Comparison of ENCODE assay signal across 1 cellular context in genomic region chr20:18496740-18497592, GRCh38.
TF ChIP-seq lines count a peak whose summit lies in the region.

TSS of gene RBBP9 (minus strand) at chr20:18497225. CDS start at chr20:18497167, 58 bp downstream.

TF ChIP-seq in GM12878, 131 proteins besides CTCF, POLR2A, EP300 and RAD21 (continued from another document and continues in another):
- no peak for TF ChIP-seq E4F1 (IDR thresholded peaks at IDR 0.05; ENCODE audit: borderline replicate concordance, partially characterized antibody)
- 0 out of 2 replicates have a peak, but pooled peaks have one; percentile 51 for TF ChIP-seq BACH1 (IDR thresholded peaks at IDR 0.05; ENCODE audit: borderline replicate concordance)
- TF ChIP-seq, protein P1, sequence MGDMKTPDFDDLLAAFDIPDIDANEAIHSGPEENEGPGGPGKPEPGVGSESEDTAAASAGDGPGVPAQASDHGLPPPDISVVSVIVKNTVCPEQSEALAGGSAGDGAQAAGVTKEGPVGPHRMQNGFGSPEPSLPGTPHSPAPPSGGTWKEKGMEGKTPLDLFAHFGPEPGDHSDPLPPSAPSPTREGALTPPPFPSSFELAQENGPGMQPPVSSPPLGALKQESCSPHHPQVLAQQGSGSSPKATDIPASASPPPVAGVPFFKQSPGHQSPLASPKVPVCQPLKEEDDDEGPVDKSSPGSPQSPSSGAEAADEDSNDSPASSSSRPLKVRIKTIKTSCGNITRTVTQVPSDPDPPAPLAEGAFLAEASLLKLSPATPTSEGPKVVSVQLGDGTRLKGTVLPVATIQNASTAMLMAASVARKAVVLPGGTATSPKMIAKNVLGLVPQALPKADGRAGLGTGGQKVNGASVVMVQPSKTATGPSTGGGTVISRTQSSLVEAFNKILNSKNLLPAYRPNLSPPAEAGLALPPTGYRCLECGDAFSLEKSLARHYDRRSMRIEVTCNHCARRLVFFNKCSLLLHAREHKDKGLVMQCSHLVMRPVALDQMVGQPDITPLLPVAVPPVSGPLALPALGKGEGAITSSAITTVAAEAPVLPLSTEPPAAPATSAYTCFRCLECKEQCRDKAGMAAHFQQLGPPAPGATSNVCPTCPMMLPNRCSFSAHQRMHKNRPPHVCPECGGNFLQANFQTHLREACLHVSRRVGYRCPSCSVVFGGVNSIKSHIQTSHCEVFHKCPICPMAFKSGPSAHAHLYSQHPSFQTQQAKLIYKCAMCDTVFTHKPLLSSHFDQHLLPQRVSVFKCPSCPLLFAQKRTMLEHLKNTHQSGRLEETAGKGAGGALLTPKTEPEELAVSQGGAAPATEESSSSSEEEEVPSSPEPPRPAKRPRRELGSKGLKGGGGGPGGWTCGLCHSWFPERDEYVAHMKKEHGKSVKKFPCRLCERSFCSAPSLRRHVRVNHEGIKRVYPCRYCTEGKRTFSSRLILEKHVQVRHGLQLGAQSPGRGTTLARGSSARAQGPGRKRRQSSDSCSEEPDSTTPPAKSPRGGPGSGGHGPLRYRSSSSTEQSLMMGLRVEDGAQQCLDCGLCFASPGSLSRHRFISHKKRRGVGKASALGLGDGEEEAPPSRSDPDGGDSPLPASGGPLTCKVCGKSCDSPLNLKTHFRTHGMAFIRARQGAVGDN (IDR thresholded peaks at IDR 0.05) = peak; percentile 19; the same call in 1 of the 2 replicates
- peak; percentile 76 for TF ChIP-seq RELB (IDR thresholded peaks at IDR 0.05; ENCODE audit: low read depth)
- peak; percentile 50; the same call in 1 of the 2 replicates for TF ChIP-seq CREM (IDR thresholded peaks at IDR 0.05; ENCODE audit: low read depth)
- TF ChIP-seq NBN (IDR thresholded peaks at IDR 0.05) = peak; percentile 70; the same call in 1 of the 2 replicates
- TF ChIP-seq, protein P2, sequence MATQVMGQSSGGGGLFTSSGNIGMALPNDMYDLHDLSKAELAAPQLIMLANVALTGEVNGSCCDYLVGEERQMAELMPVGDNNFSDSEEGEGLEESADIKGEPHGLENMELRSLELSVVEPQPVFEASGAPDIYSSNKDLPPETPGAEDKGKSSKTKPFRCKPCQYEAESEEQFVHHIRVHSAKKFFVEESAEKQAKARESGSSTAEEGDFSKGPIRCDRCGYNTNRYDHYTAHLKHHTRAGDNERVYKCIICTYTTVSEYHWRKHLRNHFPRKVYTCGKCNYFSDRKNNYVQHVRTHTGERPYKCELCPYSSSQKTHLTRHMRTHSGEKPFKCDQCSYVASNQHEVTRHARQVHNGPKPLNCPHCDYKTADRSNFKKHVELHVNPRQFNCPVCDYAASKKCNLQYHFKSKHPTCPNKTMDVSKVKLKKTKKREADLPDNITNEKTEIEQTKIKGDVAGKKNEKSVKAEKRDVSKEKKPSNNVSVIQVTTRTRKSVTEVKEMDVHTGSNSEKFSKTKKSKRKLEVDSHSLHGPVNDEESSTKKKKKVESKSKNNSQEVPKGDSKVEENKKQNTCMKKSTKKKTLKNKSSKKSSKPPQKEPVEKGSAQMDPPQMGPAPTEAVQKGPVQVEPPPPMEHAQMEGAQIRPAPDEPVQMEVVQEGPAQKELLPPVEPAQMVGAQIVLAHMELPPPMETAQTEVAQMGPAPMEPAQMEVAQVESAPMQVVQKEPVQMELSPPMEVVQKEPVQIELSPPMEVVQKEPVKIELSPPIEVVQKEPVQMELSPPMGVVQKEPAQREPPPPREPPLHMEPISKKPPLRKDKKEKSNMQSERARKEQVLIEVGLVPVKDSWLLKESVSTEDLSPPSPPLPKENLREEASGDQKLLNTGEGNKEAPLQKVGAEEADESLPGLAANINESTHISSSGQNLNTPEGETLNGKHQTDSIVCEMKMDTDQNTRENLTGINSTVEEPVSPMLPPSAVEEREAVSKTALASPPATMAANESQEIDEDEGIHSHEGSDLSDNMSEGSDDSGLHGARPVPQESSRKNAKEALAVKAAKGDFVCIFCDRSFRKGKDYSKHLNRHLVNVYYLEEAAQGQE (IDR thresholded peaks at IDR 0.05; ENCODE audit: low read depth, low read length) = no peak
- TF ChIP-seq BCL11A (IDR thresholded peaks at IDR 0.05; ENCODE audit: low read depth, low read length) = no peak
- no peak for TF ChIP-seq CEBPB (IDR thresholded peaks at IDR 0.05; ENCODE audit: borderline replicate concordance in 1 of 2, low read depth in 2 of 2, low read length in 2 of 2)
- TF ChIP-seq SMARCA5 (IDR thresholded peaks at IDR 0.05) = 0 out of 2 replicates have a peak, but pooled peaks have one; percentile 41
- TF ChIP-seq, protein P3, sequence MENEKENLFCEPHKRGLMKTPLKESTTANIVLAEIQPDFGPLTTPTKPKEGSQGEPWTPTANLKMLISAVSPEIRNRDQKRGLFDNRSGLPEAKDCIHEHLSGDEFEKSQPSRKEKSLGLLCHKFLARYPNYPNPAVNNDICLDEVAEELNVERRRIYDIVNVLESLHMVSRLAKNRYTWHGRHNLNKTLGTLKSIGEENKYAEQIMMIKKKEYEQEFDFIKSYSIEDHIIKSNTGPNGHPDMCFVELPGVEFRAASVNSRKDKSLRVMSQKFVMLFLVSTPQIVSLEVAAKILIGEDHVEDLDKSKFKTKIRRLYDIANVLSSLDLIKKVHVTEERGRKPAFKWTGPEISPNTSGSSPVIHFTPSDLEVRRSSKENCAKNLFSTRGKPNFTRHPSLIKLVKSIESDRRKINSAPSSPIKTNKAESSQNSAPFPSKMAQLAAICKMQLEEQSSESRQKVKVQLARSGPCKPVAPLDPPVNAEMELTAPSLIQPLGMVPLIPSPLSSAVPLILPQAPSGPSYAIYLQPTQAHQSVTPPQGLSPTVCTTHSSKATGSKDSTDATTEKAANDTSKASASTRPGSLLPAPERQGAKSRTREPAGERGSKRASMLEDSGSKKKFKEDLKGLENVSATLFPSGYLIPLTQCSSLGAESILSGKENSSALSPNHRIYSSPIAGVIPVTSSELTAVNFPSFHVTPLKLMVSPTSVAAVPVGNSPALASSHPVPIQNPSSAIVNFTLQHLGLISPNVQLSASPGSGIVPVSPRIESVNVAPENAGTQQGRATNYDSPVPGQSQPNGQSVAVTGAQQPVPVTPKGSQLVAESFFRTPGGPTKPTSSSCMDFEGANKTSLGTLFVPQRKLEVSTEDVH (IDR thresholded peaks at IDR 0.05; ENCODE audit: low read depth, partially characterized antibody) = no peak
- no peak for TF ChIP-seq JUNB (IDR thresholded peaks at IDR 0.05)
- TF ChIP-seq TBL1XR1 (IDR thresholded peaks at IDR 0.05; ENCODE audit: low read depth, low read length) = no peak
- TF ChIP-seq NKRF (conservative IDR thresholded peaks at IDR 0.05) = no peak; the same call in none of the 2 replicates
- no peak for TF ChIP-seq RCOR1 (conservative IDR thresholded peaks at IDR 0.05; ENCODE audit: low read depth, low read length)
- TF ChIP-seq ZSCAN29 (IDR thresholded peaks at IDR 0.05) = no peak
- TF ChIP-seq HDAC2 (IDR thresholded peaks at IDR 0.05) = no peak
- peak; percentile 92 for TF ChIP-seq HCFC1 (IDR thresholded peaks at IDR 0.05; ENCODE audit: low read length)
- TF ChIP-seq CBX3 (IDR thresholded peaks at IDR 0.05; ENCODE audit: borderline replicate concordance, low read depth) = no peak
- TF ChIP-seq PAX5 (IDR thresholded peaks at IDR 0.05; ENCODE audit: borderline replicate concordance, low read depth, low read length) = 0 out of 2 replicates have a peak, but pooled peaks have one; percentile 34
- TF ChIP-seq DPF2 (IDR thresholded peaks at IDR 0.05) = peak; percentile 48; the same call in 1 of the 2 replicates
- TF ChIP-seq POU2F2 (IDR thresholded peaks at IDR 0.05; ENCODE audit: borderline replicate concordance, low read depth, low read length) = peak; percentile 47; the same call in 1 of the 3 replicates
- 0 out of 2 replicates have a peak, but pooled peaks have one; percentile 55 for TF ChIP-seq RB1 (IDR thresholded peaks at IDR 0.05; ENCODE audit: borderline replicate concordance)
- TF ChIP-seq, protein P4, sequence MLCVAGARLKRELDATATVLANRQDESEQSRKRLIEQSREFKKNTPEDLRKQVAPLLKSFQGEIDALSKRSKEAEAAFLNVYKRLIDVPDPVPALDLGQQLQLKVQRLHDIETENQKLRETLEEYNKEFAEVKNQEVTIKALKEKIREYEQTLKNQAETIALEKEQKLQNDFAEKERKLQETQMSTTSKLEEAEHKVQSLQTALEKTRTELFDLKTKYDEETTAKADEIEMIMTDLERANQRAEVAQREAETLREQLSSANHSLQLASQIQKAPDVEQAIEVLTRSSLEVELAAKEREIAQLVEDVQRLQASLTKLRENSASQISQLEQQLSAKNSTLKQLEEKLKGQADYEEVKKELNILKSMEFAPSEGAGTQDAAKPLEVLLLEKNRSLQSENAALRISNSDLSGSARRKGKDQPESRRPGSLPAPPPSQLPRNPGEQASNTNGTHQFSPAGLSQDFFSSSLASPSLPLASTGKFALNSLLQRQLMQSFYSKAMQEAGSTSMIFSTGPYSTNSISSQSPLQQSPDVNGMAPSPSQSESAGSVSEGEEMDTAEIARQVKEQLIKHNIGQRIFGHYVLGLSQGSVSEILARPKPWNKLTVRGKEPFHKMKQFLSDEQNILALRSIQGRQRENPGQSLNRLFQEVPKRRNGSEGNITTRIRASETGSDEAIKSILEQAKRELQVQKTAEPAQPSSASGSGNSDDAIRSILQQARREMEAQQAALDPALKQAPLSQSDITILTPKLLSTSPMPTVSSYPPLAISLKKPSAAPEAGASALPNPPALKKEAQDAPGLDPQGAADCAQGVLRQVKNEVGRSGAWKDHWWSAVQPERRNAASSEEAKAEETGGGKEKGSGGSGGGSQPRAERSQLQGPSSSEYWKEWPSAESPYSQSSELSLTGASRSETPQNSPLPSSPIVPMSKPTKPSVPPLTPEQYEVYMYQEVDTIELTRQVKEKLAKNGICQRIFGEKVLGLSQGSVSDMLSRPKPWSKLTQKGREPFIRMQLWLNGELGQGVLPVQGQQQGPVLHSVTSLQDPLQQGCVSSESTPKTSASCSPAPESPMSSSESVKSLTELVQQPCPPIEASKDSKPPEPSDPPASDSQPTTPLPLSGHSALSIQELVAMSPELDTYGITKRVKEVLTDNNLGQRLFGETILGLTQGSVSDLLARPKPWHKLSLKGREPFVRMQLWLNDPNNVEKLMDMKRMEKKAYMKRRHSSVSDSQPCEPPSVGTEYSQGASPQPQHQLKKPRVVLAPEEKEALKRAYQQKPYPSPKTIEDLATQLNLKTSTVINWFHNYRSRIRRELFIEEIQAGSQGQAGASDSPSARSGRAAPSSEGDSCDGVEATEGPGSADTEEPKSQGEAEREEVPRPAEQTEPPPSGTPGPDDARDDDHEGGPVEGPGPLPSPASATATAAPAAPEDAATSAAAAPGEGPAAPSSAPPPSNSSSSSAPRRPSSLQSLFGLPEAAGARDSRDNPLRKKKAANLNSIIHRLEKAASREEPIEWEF (IDR thresholded peaks at IDR 0.05; ENCODE audit: insufficient replicate concordance, low read depth, low read length) = no peak
- 0 out of 2 replicates have a peak, but pooled peaks have one; percentile 49 for TF ChIP-seq MAX (IDR thresholded peaks at IDR 0.05; ENCODE audit: low read depth, low read length)
- peak; percentile 33; the same call in 1 of the 2 replicates for TF ChIP-seq MLLT1 (IDR thresholded peaks at IDR 0.05)
- 0 out of 2 replicates have a peak, but pooled peaks have one; percentile 26 for TF ChIP-seq EED (IDR thresholded peaks at IDR 0.05; ENCODE audit: low read depth)
- no peak for TF ChIP-seq MEF2B (IDR thresholded peaks at IDR 0.05; ENCODE audit: partially characterized antibody, poor library complexity, severe bottlenecking)
- peak; percentile 62 for TF ChIP-seq GABPA (IDR thresholded peaks at IDR 0.05; ENCODE audit: low read depth)
